ENCODE assay signal across 12 cellular contexts in the genomic region with DNA sequence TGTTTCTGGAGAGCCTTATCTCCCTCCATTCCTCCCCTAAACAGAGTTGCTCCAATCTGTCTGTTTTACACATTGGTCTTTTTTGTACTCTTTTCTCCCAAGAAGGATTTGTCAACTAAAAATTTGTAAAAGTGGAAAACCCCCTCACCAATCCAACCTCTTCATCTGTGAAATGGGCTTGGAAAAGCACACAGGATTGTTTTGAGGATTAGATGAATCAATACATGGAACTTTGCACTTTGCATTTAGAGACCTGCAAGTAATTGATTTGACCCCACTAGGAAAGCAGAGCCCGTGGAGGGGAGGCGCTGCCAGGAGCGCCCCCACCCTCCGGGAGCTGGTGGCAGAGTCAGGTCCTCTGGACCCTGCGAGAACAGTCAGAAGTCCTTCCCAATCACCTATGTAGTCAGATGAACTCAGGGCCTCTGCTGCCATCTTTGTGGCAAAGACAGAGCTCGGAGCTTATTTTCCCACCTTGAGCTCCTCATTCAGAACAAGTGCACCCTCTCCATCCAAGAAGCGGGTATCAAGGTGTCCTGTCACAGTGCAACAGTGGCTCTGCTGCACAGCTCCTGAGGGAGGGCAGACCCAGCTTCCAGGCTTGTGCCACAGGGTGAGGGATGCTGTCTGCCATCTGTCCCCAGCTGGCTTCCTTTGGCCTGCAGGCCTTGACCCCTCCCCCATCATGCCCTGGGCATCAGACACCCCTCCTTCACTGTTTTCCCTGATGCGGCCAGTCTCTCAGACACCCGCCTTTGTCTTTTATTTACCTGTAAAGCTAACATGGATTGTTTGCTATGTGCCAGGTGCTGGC. TPM values are rescaled to one million over a fixed set of nuclear protein-coding genes. Genes with fewer than 3 reads are reported as not detected.
DNase-seq lines count a peak whose midpoint lies in the region; ATAC-seq and TF ChIP-seq lines count a peak whose summit lies in the region.
"Had no signal": no experiment of that assay in that cellular context is flagged by ENCODE, and none has a peak within 500 bp of the region (broad histone marks: within the 10 kb centered on the region; RNA-seq: fewer than 3 reads in every experiment).

No MANE protein-coding gene starts in this region.

- no peak overlapping the region for H3K4me3 ChIP-seq in neural progenitor cell
- no peak overlapping the region for H3K4me3 ChIP-seq in esophagus squamous epithelium
- H3K4me3 ChIP-seq: SJSA1 had no signal

- intact Hi-C loops in activated T-helper 1 cell treated with anti-CD3 and anti-CD28 coated beads, Interleukin-12 subunit alpha, Interleukin-12 subunit beta, Interleukin-2, Interleukin-4 antibody, amounts not matched to agents 30 ng/mL and 10 ng/mL and 1 ng/mL, durations not matched to agents 14 hours and 24 hours and 36 hours (cut with micrococcal nuclease) = no loop called here
- intact Hi-C loops in esophagus squamous epithelium (cut with DNase I) = no loop called here

- H3K27ac Mint-ChIP-seq in T-helper 2 cell treated with Interferon-gamma antibody and Interleukin-4, amounts not matched to agents 5 μg/mL and 100 μg/mL, for 36 hours = peak overlapping the region; percentile 50
- peak overlapping the region; percentile 87 for H3K27ac Mint-ChIP-seq in activated T-helper 1 cell treated with anti-CD3 and anti-CD28 coated beads, Interleukin-12 subunit alpha, Interleukin-12 subunit beta, Interleukin-2, Interleukin-4 antibody, amounts not matched to agents 30 ng/mL and 10 ng/mL and 1 ng/mL, durations not matched to agents 14 hours and 24 hours and 36 hours
- H3K27ac Mint-ChIP-seq in neural progenitor cell = no peak overlapping the region

- ATAC-seq in HG03095 (IDR thresholded peaks at IDR 0.05; ENCODE audit: unreplicated experiment) = no peak
- ATAC-seq: psoas muscle had no signal

- H3K4me1 Mint-ChIP-seq in T-helper 2 cell treated with Interferon-gamma antibody and Interleukin-4, amounts not matched to agents 5 μg/mL and 100 μg/mL, for 36 hours (ENCODE audit: low read depth) = peaks cover 71% of the 10 kb centered on the region
- H3K4me1 Mint-ChIP-seq in activated T-helper 1 cell treated with anti-CD3 and anti-CD28 coated beads, Interleukin-12 subunit alpha, Interleukin-12 subunit beta, Interleukin-2, Interleukin-4 antibody, amounts not matched to agents 30 ng/mL and 10 ng/mL and 1 ng/mL, durations not matched to agents 14 hours and 24 hours and 36 hours (ENCODE audit: low read depth) = peaks cover 80% of the 10 kb centered on the region
- H3K4me1 Mint-ChIP-seq in neural progenitor cell = peaks cover 21% of the 10 kb centered on the region

- no peaks in the 10 kb centered on the region for H3F3A ChIP-seq in neural progenitor cell (ENCODE audit: low read depth)

- no peak overlapping the region for H3K4me2 ChIP-seq in neural progenitor cell

- no peak overlapping the region for H3K9ac ChIP-seq in neural progenitor cell

- no peaks in the 10 kb centered on the region for H3K9me3 ChIP-seq in neural progenitor cell (ENCODE audit: low read depth)
- no peaks in the 10 kb centered on the region for H3K9me3 ChIP-seq in esophagus squamous epithelium
- H3K9me3 ChIP-seq: psoas muscle had no signal

- H3K27ac ChIP-seq in neural progenitor cell (no peak overlapping the region), esophagus squamous epithelium (no peak overlapping the region)
- H3K27ac ChIP-seq: SJSA1 had no signal

- peaks cover 62% of the 10 kb centered on the region for H3K36me3 Mint-ChIP-seq in T-helper 2 cell treated with Interferon-gamma antibody and Interleukin-4, amounts not matched to agents 5 μg/mL and 100 μg/mL, for 36 hours (ENCODE audit: low read depth)
- H3K36me3 Mint-ChIP-seq in activated T-helper 1 cell treated with anti-CD3 and anti-CD28 coated beads, Interleukin-12 subunit alpha, Interleukin-12 subunit beta, Interleukin-2, Interleukin-4 antibody, amounts not matched to agents 30 ng/mL and 10 ng/mL and 1 ng/mL, durations not matched to agents 14 hours and 24 hours and 36 hours (ENCODE audit: low read depth) = peaks cover 36% of the 10 kb centered on the region
- H3K36me3 Mint-ChIP-seq in neural progenitor cell = peaks cover 17% of the 10 kb centered on the region

- no peak for TF ChIP-seq CTCF in neural progenitor cell (IDR thresholded peaks at IDR 0.05)
- TF ChIP-seq CTCF in esophagus squamous epithelium (IDR thresholded peaks at IDR 0.05) = no peak

- no peak overlapping the region for H2AFZ ChIP-seq in neural progenitor cell (replicated peaks)

- H3K9me3 Mint-ChIP-seq in T-helper 2 cell treated with Interferon-gamma antibody and Interleukin-4, amounts not matched to agents 5 μg/mL and 100 μg/mL, for 36 hours = peaks cover 6% of the 10 kb centered on the region
- H3K9me3 Mint-ChIP-seq in activated T-helper 1 cell treated with anti-CD3 and anti-CD28 coated beads, Interleukin-12 subunit alpha, Interleukin-12 subunit beta, Interleukin-2, Interleukin-4 antibody, amounts not matched to agents 30 ng/mL and 10 ng/mL and 1 ng/mL, durations not matched to agents 14 hours and 24 hours and 36 hours = no peaks in the 10 kb centered on the region
- H3K9me3 Mint-ChIP-seq in neural progenitor cell = peaks cover 12% of the 10 kb centered on the region

- no peaks in the 10 kb centered on the region for H4K20me1 ChIP-seq in neural progenitor cell (ENCODE audit: low read depth)

- H3K79me2 ChIP-seq in neural progenitor cell (ENCODE audit: low read depth) = peaks cover 18% of the 10 kb centered on the region

- H3K27me3 Mint-ChIP-seq in T-helper 2 cell treated with Interferon-gamma antibody and Interleukin-4, amounts not matched to agents 5 μg/mL and 100 μg/mL, for 36 hours (ENCODE audit: low read depth) = no peaks in the 10 kb centered on the region
- peaks cover 2% of the 10 kb centered on the region for H3K27me3 Mint-ChIP-seq in activated T-helper 1 cell treated with anti-CD3 and anti-CD28 coated beads, Interleukin-12 subunit alpha, Interleukin-12 subunit beta, Interleukin-2, Interleukin-4 antibody, amounts not matched to agents 30 ng/mL and 10 ng/mL and 1 ng/mL, durations not matched to agents 14 hours and 24 hours and 36 hours (ENCODE audit: insufficient read depth)
- peaks cover 17% of the 10 kb centered on the region for H3K27me3 Mint-ChIP-seq in neural progenitor cell (ENCODE audit: insufficient read depth, low read depth)

- peak overlapping the region; percentile 86 for H3K4me3 Mint-ChIP-seq in T-helper 2 cell treated with Interferon-gamma antibody and Interleukin-4, amounts not matched to agents 5 μg/mL and 100 μg/mL, for 36 hours
- peak overlapping the region; percentile 86 for H3K4me3 Mint-ChIP-seq in activated T-helper 1 cell treated with anti-CD3 and anti-CD28 coated beads, Interleukin-12 subunit alpha, Interleukin-12 subunit beta, Interleukin-2, Interleukin-4 antibody, amounts not matched to agents 30 ng/mL and 10 ng/mL and 1 ng/mL, durations not matched to agents 14 hours and 24 hours and 36 hours
- peak overlapping the region; percentile 88 for H3K4me3 Mint-ChIP-seq in neural progenitor cell

- DNase-seq in T-helper 2 cell treated with Interferon-gamma antibody and Interleukin-4, amounts not matched to agents 5 μg/mL and 100 μg/mL, for 36 hours (ENCODE audit: low spot score) = no peak
- no peak for DNase-seq in T-helper 2 cell
- DNase-seq in NCI-H146 treated with DMSO at 0.1 percent for 48 hours (lab: John Stamatoyannopoulos, UW; ENCODE audit: unreplicated experiment) = peak; percentile 60
- DNase-seq in activated T-helper 1 cell treated with anti-CD3 and anti-CD28 coated beads, Interleukin-12 subunit alpha, Interleukin-12 subunit beta, Interleukin-2, Interleukin-4 antibody, amounts not matched to agents 30 ng/mL and 10 ng/mL and 1 ng/mL, durations not matched to agents 14 hours and 24 hours and 36 hours (ENCODE audit: low spot score) = no peak
- DNase-seq in neural progenitor cell (ENCODE audit: low spot score) = no peak
- no peak for DNase-seq in NCI-H2171 treated with DMSO at 0.1 percent for 48 hours (lab: John Stamatoyannopoulos, UW)
- no peak for DNase-seq in esophagus squamous epithelium (lab: John Stamatoyannopoulos, UW)
- DNase-seq: NCI-H1092 treated with DMSO at 0.1 percent for 48 hours; stimulated activated CD4-positive, alpha-beta T cell treated with anti-CD3 and anti-CD28 coated beads, Interleukin-4, amount 100 ng/mL, for 24 hours had no signal

- H3K27me3 ChIP-seq in neural progenitor cell (peaks cover 13% of the 10 kb centered on the region), esophagus squamous epithelium (no peaks in the 10 kb centered on the region)
- H3K27me3 ChIP-seq: SJSA1 had no signal

- H3K4me1 ChIP-seq in neural progenitor cell = peaks cover 6% of the 10 kb centered on the region
- H3K4me1 ChIP-seq in esophagus squamous epithelium = peaks cover 19 to 42% (median 32%) of the 10 kb centered on the region in 3 donors

- WGBS in esophagus squamous epithelium, 2 donors = 82 to 88% methylated on average over 3 to 4 of the region's 9 CpGs

- TF ChIP-seq POLR2A in esophagus squamous epithelium (IDR thresholded peaks at IDR 0.05) = no peak

- H3K36me3 ChIP-seq in neural progenitor cell (no peaks in the 10 kb centered on the region), esophagus squamous epithelium (peaks cover 0 to 5% (median 0%) of the 10 kb centered on the region in 3 donors)

RNA-seq across cellular contexts. Expression of a gene that starts 1.7 kb away (rescaled TPM):
- 47.9 and 48.6 TPM in 2 replicates for total RNA-seq in activated T-helper 1 cell treated with anti-CD3 and anti-CD28 coated beads, Interleukin-12 subunit alpha, Interleukin-12 subunit beta, Interleukin-2, Interleukin-4 antibody, amounts not matched to agents 30 ng/mL and 10 ng/mL and 1 ng/mL, durations not matched to agents 14 hours and 24 hours and 36 hours
- total RNA-seq in neural progenitor cell (ENCODE audit: low replicate concordance) (11.1 and 15.3 TPM in 2 replicates), esophagus squamous epithelium (10 to 100 TPM; 20.9 to 24.8 (median 23.3) TPM)

RNA-seq across cellular contexts. Expression of a gene that starts 27.7 kb away (rescaled TPM):
- total RNA-seq in activated T-helper 1 cell treated with anti-CD3 and anti-CD28 coated beads, Interleukin-12 subunit alpha, Interleukin-12 subunit beta, Interleukin-2, Interleukin-4 antibody, amounts not matched to agents 30 ng/mL and 10 ng/mL and 1 ng/mL, durations not matched to agents 14 hours and 24 hours and 36 hours = 79.7 and 84.2 TPM in 2 replicates
- total RNA-seq in neural progenitor cell (ENCODE audit: low replicate concordance) = 55.3 and 79.8 TPM in 2 replicates
- 10 to 100 TPM; 50.2 to 99.2 (median 64.8) TPM for total RNA-seq in esophagus squamous epithelium
